In genomic region chr20:33686984-33687366, GRCh38 we compare ENCODE assay signal across 8 cellular contexts.
A peak's percentile ranks its signal among the peaks of the same experiment; 100 is the strongest.
DNase-seq lines count a peak whose midpoint lies in the region; TF ChIP-seq lines count a peak whose summit lies in the region.

No MANE protein-coding gene starts in this region.

- peak overlapping the region; percentile 48 for H3K4me3 ChIP-seq in tibial artery

- H3K27ac Mint-ChIP-seq in activated naive CD4-positive, alpha-beta T cell treated with anti-CD3 and anti-CD28 coated beads, Interleukin-2, amount 10 ng/mL, durations not matched to agents 7 days and 5 days = peak overlapping the region; percentile 73
- H3K27ac Mint-ChIP-seq in activated naive CD8-positive, alpha-beta T cell = peak overlapping the region; percentile 87

- CTCF ChIA-PET in activated naive CD4-positive, alpha-beta T cell treated with anti-CD3 and anti-CD28 coated beads, Interleukin-2, amount 10 ng/mL, durations not matched to agents 7 days and 5 days (lab: Charles Lee) = interaction anchor here (0.7 to 1.3 kb wide), 2 partner anchors 12 to 22 kb away, joined by 3 read pairs; no protein-coding TSS in a partner anchor

- H3K27ac ChIP-seq in layer of hippocampus (ENCODE audit: low read depth, low read length) = peak overlapping the region; percentile 88
- H3K27ac ChIP-seq in tibial artery = peak overlapping the region; percentile 61 to 69

- H3K27me3 Mint-ChIP-seq in activated naive CD4-positive, alpha-beta T cell treated with anti-CD3 and anti-CD28 coated beads, Interleukin-2, amount 10 ng/mL, durations not matched to agents 7 days and 5 days = no peaks in the 10 kb centered on the region
- H3K27me3 Mint-ChIP-seq in activated naive CD8-positive, alpha-beta T cell = no peaks in the 10 kb centered on the region

- no peaks in the 10 kb centered on the region for H3K36me3 ChIP-seq in tibial artery

- TF ChIP-seq CTCF in tibial artery (IDR thresholded peaks at IDR 0.05) = no peak

- no peak for DNase-seq in activated naive CD4-positive, alpha-beta T cell treated with anti-CD3 and anti-CD28 coated beads, Interleukin-2, amount 10 ng/mL, durations not matched to agents 7 days and 5 days
- no peak for DNase-seq in activated naive CD4-positive, alpha-beta T cell treated with Interleukin-2 at 50 U/mL for 16 hours
- DNase-seq in tibial artery (no peak), activated gamma-delta T cell (lab: John Stamatoyannopoulos, UW) (no peak), OCI-M2 (lab: John Stamatoyannopoulos, UW; ENCODE audit: unreplicated experiment) (no peak), GM19238 (ENCODE audit: insufficient read length, low spot score) (no peak)

- H3K27me3 ChIP-seq in layer of hippocampus (ENCODE audit: control insufficient read depth, insufficient read depth, low read length) (no peaks in the 10 kb centered on the region), tibial artery (no peaks in the 10 kb centered on the region)

- peaks cover 15% of the 10 kb centered on the region for H3K36me3 Mint-ChIP-seq in activated naive CD4-positive, alpha-beta T cell treated with anti-CD3 and anti-CD28 coated beads, Interleukin-2, amount 10 ng/mL, durations not matched to agents 7 days and 5 days
- H3K36me3 Mint-ChIP-seq in activated naive CD8-positive, alpha-beta T cell = no peaks in the 10 kb centered on the region

- peaks cover 85% of the 10 kb centered on the region for H3K4me1 Mint-ChIP-seq in activated naive CD4-positive, alpha-beta T cell treated with anti-CD3 and anti-CD28 coated beads, Interleukin-2, amount 10 ng/mL, durations not matched to agents 7 days and 5 days
- H3K4me1 Mint-ChIP-seq in activated naive CD8-positive, alpha-beta T cell (ENCODE audit: low read depth) = peaks cover 50% of the 10 kb centered on the region

- H3K9me3 Mint-ChIP-seq in activated naive CD4-positive, alpha-beta T cell treated with anti-CD3 and anti-CD28 coated beads, Interleukin-2, amount 10 ng/mL, durations not matched to agents 7 days and 5 days = no peaks in the 10 kb centered on the region
- H3K9me3 Mint-ChIP-seq in activated naive CD8-positive, alpha-beta T cell (ENCODE audit: low read depth) = no peaks in the 10 kb centered on the region

- H3K4me3 Mint-ChIP-seq in activated naive CD4-positive, alpha-beta T cell treated with anti-CD3 and anti-CD28 coated beads, Interleukin-2, amount 10 ng/mL, durations not matched to agents 7 days and 5 days = peak overlapping the region; percentile 64
- peak overlapping the region; percentile 82 for H3K4me3 Mint-ChIP-seq in activated naive CD8-positive, alpha-beta T cell

- H3K9me3 ChIP-seq in tibial artery = no peaks in the 10 kb centered on the region

- intact Hi-C loops in tibial artery (cut with DNase I; ENCODE audit: low total_unique reads) = loop anchor here (10.0 kb wide), 1 partner anchor 48 kb away; the partner anchor contains the start of gene ZNF341

- H3K4me1 ChIP-seq in tibial artery = peaks cover 0 to 20% (median 10%) of the 10 kb centered on the region in 4 donors
